In genomic region chr2:43032248-43032893, GRCh38 we compare ENCODE assay signal across 11 cellular contexts.
DNase-seq lines count a peak whose midpoint lies in the region; TF ChIP-seq lines count a peak whose summit lies in the region.
"Had no signal": no experiment of that assay in that cellular context is flagged by ENCODE, and none has a peak within 500 bp of the region (broad histone marks: within the 10 kb centered on the region; RNA-seq: fewer than 3 reads in every experiment).

No MANE protein-coding gene starts in this region.

- no peaks in the 10 kb centered on the region for H3K27me3 ChIP-seq in adrenal gland
- H3K27me3 ChIP-seq in left ventricle myocardium inferior (ENCODE audit: low read depth): no peaks in the 10 kb centered on the region
- no peaks in the 10 kb centered on the region for H3K27me3 ChIP-seq in osteoblast (ENCODE audit: insufficient read depth, low read length)

- intact Hi-C loops in adrenal gland (cut with DNase I): no loop called here
- intact Hi-C loops in left ventricle myocardium inferior (cut with micrococcal nuclease): no loop called here
- intact Hi-C loops in activated T-helper 1 cell treated with anti-CD3 and anti-CD28 coated beads, Interleukin-12 subunit alpha, Interleukin-12 subunit beta, Interleukin-2, Interleukin-4 antibody, amounts not matched to agents 30 ng/mL and 10 ng/mL and 1 ng/mL, durations not matched to agents 14 hours and 24 hours and 36 hours (cut with micrococcal nuclease): no loop called here

- H3K4me1 Mint-ChIP-seq in activated T-helper 1 cell treated with anti-CD3 and anti-CD28 coated beads, Interleukin-12 subunit alpha, Interleukin-12 subunit beta, Interleukin-2, Interleukin-4 antibody, amounts not matched to agents 30 ng/mL and 10 ng/mL and 1 ng/mL, durations not matched to agents 14 hours and 24 hours and 36 hours (ENCODE audit: low read depth): peaks cover 5% of the 10 kb centered on the region

- no peaks in the 10 kb centered on the region for H3K9me3 Mint-ChIP-seq in activated T-helper 1 cell treated with anti-CD3 and anti-CD28 coated beads, Interleukin-12 subunit alpha, Interleukin-12 subunit beta, Interleukin-2, Interleukin-4 antibody, amounts not matched to agents 30 ng/mL and 10 ng/mL and 1 ng/mL, durations not matched to agents 14 hours and 24 hours and 36 hours
- H3K9me3 Mint-ChIP-seq: activated T-cell treated with anti-CD3 and anti-CD28 coated beads, Interleukin-2, amount 50 U/mL, for 24 hours had no signal

- H3K36me3 Mint-ChIP-seq in activated T-helper 1 cell treated with anti-CD3 and anti-CD28 coated beads, Interleukin-12 subunit alpha, Interleukin-12 subunit beta, Interleukin-2, Interleukin-4 antibody, amounts not matched to agents 30 ng/mL and 10 ng/mL and 1 ng/mL, durations not matched to agents 14 hours and 24 hours and 36 hours (ENCODE audit: low read depth): no peaks in the 10 kb centered on the region

- H3K4me1 ChIP-seq in adrenal gland (replicated peaks in 1 of 2): peaks cover 10 to 16% of the 10 kb centered on the region in 2 donors
- peaks cover 25% of the 10 kb centered on the region for H3K4me1 ChIP-seq in left ventricle myocardium inferior
- H3K4me1 ChIP-seq in osteoblast (ENCODE audit: insufficient read depth, low read length): peaks cover 5% of the 10 kb centered on the region

- no peak overlapping the region for H3K27ac Mint-ChIP-seq in activated T-helper 1 cell treated with anti-CD3 and anti-CD28 coated beads, Interleukin-12 subunit alpha, Interleukin-12 subunit beta, Interleukin-2, Interleukin-4 antibody, amounts not matched to agents 30 ng/mL and 10 ng/mL and 1 ng/mL, durations not matched to agents 14 hours and 24 hours and 36 hours
- H3K27ac Mint-ChIP-seq: activated T-cell treated with anti-CD3 and anti-CD28 coated beads, Interleukin-2, amount 50 U/mL, for 24 hours had no signal

- TF ChIP-seq CTCF in adrenal gland (IDR thresholded peaks at IDR 0.05) (no peak), left ventricle myocardium inferior (IDR thresholded peaks at IDR 0.05; ENCODE audit: borderline replicate concordance) (no peak), osteoblast (IDR thresholded peaks at IDR 0.05; ENCODE audit: extremely low read depth, low read depth, low read length) (no peak)

- H2AFZ ChIP-seq in osteoblast (ENCODE audit: low read length): peak overlapping the region; percentile 77

- H3K9me3 ChIP-seq in adrenal gland (replicated peaks in 1 of 3) (no peaks in the 10 kb centered on the region), left ventricle myocardium inferior (replicated peaks) (no peaks in the 10 kb centered on the region), osteoblast (ENCODE audit: low read depth, low read length) (no peaks in the 10 kb centered on the region)

- H3K4me3 Mint-ChIP-seq in activated T-helper 1 cell treated with anti-CD3 and anti-CD28 coated beads, Interleukin-12 subunit alpha, Interleukin-12 subunit beta, Interleukin-2, Interleukin-4 antibody, amounts not matched to agents 30 ng/mL and 10 ng/mL and 1 ng/mL, durations not matched to agents 14 hours and 24 hours and 36 hours: no peak overlapping the region
- H3K4me3 Mint-ChIP-seq: activated T-cell treated with anti-CD3 and anti-CD28 coated beads, Interleukin-2, amount 50 U/mL, for 24 hours had no signal

- H3K4me2 ChIP-seq in osteoblast (ENCODE audit: insufficient read depth, low read length): no peak overlapping the region

- TF ChIP-seq POLR2A in adrenal gland (IDR thresholded peaks at IDR 0.05): no peak

- no peaks in the 10 kb centered on the region for H3K79me2 ChIP-seq in osteoblast (ENCODE audit: insufficient read depth, low read length)

- H3K4me3 ChIP-seq in adrenal gland: no peak overlapping the region
- H3K4me3 ChIP-seq in left ventricle myocardium inferior: no peak overlapping the region
- no peak overlapping the region for H3K4me3 ChIP-seq in osteoblast (ENCODE audit: insufficient read depth, low read length)

- H3K27ac ChIP-seq in adrenal gland (peak overlapping the region; percentile 14 to 88 (median 74)), left ventricle myocardium inferior (replicated peaks) (peak overlapping the region; percentile 74), osteoblast (ENCODE audit: low read depth, low read length) (no peak overlapping the region)

- no peaks in the 10 kb centered on the region for H4K20me1 ChIP-seq in osteoblast (ENCODE audit: insufficient read depth, low read length)

- peak; percentile 31 for DNase-seq in AG08395 (ENCODE audit: low spot score)
- peak; percentile 73 to 87 (median 81) for DNase-seq in adrenal gland
- DNase-seq in left ventricle myocardium inferior: peak; percentile 70
- DNase-seq in osteoblast (ENCODE audit: insufficient read length, low spot score, missing footprints): peak; percentile 45
- DNase-seq in OCI-M2 (lab: John Stamatoyannopoulos, UW; ENCODE audit: unreplicated experiment): no peak
- DNase-seq in stimulated activated CD4-positive, alpha-beta T cell treated with anti-CD3 and anti-CD28 coated beads, Interleukin-4, amount 100 ng/mL, for 24 hours: no peak
- no peak for DNase-seq in activated T-helper 1 cell treated with anti-CD3 and anti-CD28 coated beads, Interleukin-12 subunit alpha, Interleukin-12 subunit beta, Interleukin-2, Interleukin-4 antibody, amounts not matched to agents 30 ng/mL and 10 ng/mL and 1 ng/mL, durations not matched to agents 14 hours and 24 hours and 36 hours (ENCODE audit: low spot score)
- DNase-seq in NCI-H524 (lab: John Stamatoyannopoulos, UW): no peak
- DNase-seq: activated T-cell treated with anti-CD3 and anti-CD28 coated beads, Interleukin-2, amount 50 U/mL, for 24 hours; effector CD4-positive, alpha-beta T cell; NCI-H748 treated with DMSO at 0.1 percent for 48 hours had no signal

- WGBS in adrenal gland, 4 donors: 19 to 25% (median 24%) methylated on average over 14 of the region's 14 CpGs

- no peaks in the 10 kb centered on the region for H3K36me3 ChIP-seq in adrenal gland (replicated peaks in 1 of 2)
- H3K36me3 ChIP-seq in left ventricle myocardium inferior: no peaks in the 10 kb centered on the region
- H3K36me3 ChIP-seq in osteoblast (ENCODE audit: insufficient read depth, low read length): no peaks in the 10 kb centered on the region

- H3K27me3 Mint-ChIP-seq in activated T-helper 1 cell treated with anti-CD3 and anti-CD28 coated beads, Interleukin-12 subunit alpha, Interleukin-12 subunit beta, Interleukin-2, Interleukin-4 antibody, amounts not matched to agents 30 ng/mL and 10 ng/mL and 1 ng/mL, durations not matched to agents 14 hours and 24 hours and 36 hours (ENCODE audit: insufficient read depth): peaks cover 9% of the 10 kb centered on the region
- H3K27me3 Mint-ChIP-seq: activated T-cell treated with anti-CD3 and anti-CD28 coated beads, Interleukin-2, amount 50 U/mL, for 24 hours had no signal

Comparison
In these comparisons a context has a peak if more than half of its experiments do, and no peak if none do; other contexts are left out.
1. DNase-seq: peak in AG08395 (single experiment), adrenal gland (7 of 7), left ventricle myocardium inferior (single experiment) and osteoblast (single experiment); none in OCI-M2 (single experiment), stimulated activated CD4-positive, alpha-beta T cell treated with anti-CD3 and anti-CD28 coated beads, Interleukin-4, amount 100 ng/mL, for 24 hours (single experiment), activated T-helper 1 cell treated with anti-CD3 and anti-CD28 coated beads, Interleukin-12 subunit alpha, Interleukin-12 subunit beta, Interleukin-2, Interleukin-4 antibody, amounts not matched to agents 30 ng/mL and 10 ng/mL and 1 ng/mL, durations not matched to agents 14 hours and 24 hours and 36 hours (single experiment) and NCI-H524 (0 of 2).